ENCODE assay signal across 13 cellular contexts in genomic region chr17:16470302-16470701, GRCh38. TPM values are rescaled to one million over a fixed set of nuclear protein-coding genes. Genes with fewer than 3 reads are reported as not detected.
A peak's percentile ranks its signal among the peaks of the same experiment; 100 is the strongest.
DNase-seq lines count a peak whose midpoint lies in the region; ATAC-seq and TF ChIP-seq lines count a peak whose summit lies in the region.
"Had no signal": no experiment of that assay in that cellular context is flagged by ENCODE, and none has a peak within 500 bp of the region (broad histone marks: within the 10 kb centered on the region; RNA-seq: fewer than 3 reads in every experiment).

No MANE protein-coding gene starts in this region.

- H3K27ac ChIP-seq in subcutaneous abdominal adipose tissue (ENCODE audit: low read depth, low read length) (no peak overlapping the region), upper lobe of left lung (no peak overlapping the region)
- H3K27ac ChIP-seq: SJSA1 had no signal

- H3K36me3 ChIP-seq in subcutaneous abdominal adipose tissue (ENCODE audit: control insufficient read depth in 5 of 5, insufficient read depth in 5 of 5, low read length in 5 of 5) (no peaks in the 10 kb centered on the region), upper lobe of left lung (no peaks in the 10 kb centered on the region)
- H3K36me3 ChIP-seq: adrenal gland, SJSA1 had no signal

- H3K9me3 ChIP-seq in subcutaneous abdominal adipose tissue (ENCODE audit: control insufficient read depth in 5 of 5, low read length in 5 of 5) (no peaks in the 10 kb centered on the region), upper lobe of left lung (no peaks in the 10 kb centered on the region)
- H3K9me3 ChIP-seq: adrenal gland, SJSA1 had no signal

- no peak for TF ChIP-seq EP300 in upper lobe of left lung (IDR thresholded peaks at IDR 0.05)

- whole genome bisulfite sequencing in upper lobe of left lung, 2 donors = 51 to 80% methylated on average over 9 of the region's 9 CpGs

- H3K4me1 ChIP-seq in subcutaneous abdominal adipose tissue (ENCODE audit: control insufficient read depth in 5 of 5, insufficient read depth in 5 of 5, low read length in 5 of 5) (peaks cover 10 to 43% (median 24%) of the 10 kb centered on the region in 5 donors), upper lobe of left lung (peaks cover 0 to 6% (median 2%) of the 10 kb centered on the region in 4 donors)

- DNase-seq in SHP77 (lab: John Stamatoyannopoulos, UW) (peak; percentile 29 to 43), SHP77 treated with DMSO at 0.1 percent for 48 hours (lab: John Stamatoyannopoulos, UW) (no peak), anterior cingulate cortex (lab: John Stamatoyannopoulos, UW) (peak in 36 of 58 donors; percentile 13 to 75 (median 36)), head of caudate nucleus (peak in 23 of 42 donors; percentile 7 to 72 (median 48)), NCI-H446 (lab: John Stamatoyannopoulos, UW) (no peak), upper lobe of left lung (no peak)
- no peak for DNase-seq in effector CD8-positive, alpha-beta T cell (lab: John Stamatoyannopoulos, UW)
- DNase-seq: adrenal gland, EL had no signal

- ATAC-seq in upper lobe of left lung (ENCODE audit: low FRiP score in 2 of 2) = no peak

- intact Hi-C loops in head of caudate nucleus (cut with DNase I) = no loop called here

- H3K9ac ChIP-seq in subcutaneous abdominal adipose tissue (ENCODE audit: low read length in 5 of 5) = peak overlapping the region in 2 of 5 donors; percentile 11 to 15

- peak overlapping the region in 4 of 5 donors; percentile 11 to 42 (median 32) for H3K4me3 ChIP-seq in subcutaneous abdominal adipose tissue (ENCODE audit: low read depth in 1 of 5, low read length in 5 of 5)
- H3K4me3 ChIP-seq in upper lobe of left lung = no peak overlapping the region
- H3K4me3 ChIP-seq: adrenal gland, lung, SJSA1 had no signal

- TF ChIP-seq CTCF in upper lobe of left lung (IDR thresholded peaks at IDR 0.05) = no peak

- no peak for TF ChIP-seq POLR2A in upper lobe of left lung (IDR thresholded peaks at IDR 0.05)

- peaks cover 0 to 2% (median 0%) of the 10 kb centered on the region in 5 donors for H3K27me3 ChIP-seq in subcutaneous abdominal adipose tissue (ENCODE audit: control insufficient read depth in 5 of 5, insufficient read depth in 4 of 5, low read length in 5 of 5)
- H3K27me3 ChIP-seq in upper lobe of left lung = no peaks in the 10 kb centered on the region
- H3K27me3 ChIP-seq: adrenal gland, SJSA1 had no signal

RNA-seq across cellular contexts. Expression of gene LRRC75A, which starts 21.7 kb away (rescaled TPM):
- total RNA-seq in upper lobe of left lung = 1 to 10 TPM; 2.1 to 7.3 (median 5.2) TPM

RNA-seq across cellular contexts. Expression of gene TRPV2, which starts 54.9 kb away (rescaled TPM):
- 100 to 1,000 TPM in 2 of 6 donors, 10 to 100 TPM in 4; 33.4 to 127 (median 48.6) TPM for total RNA-seq in upper lobe of left lung
- total RNA-seq: MCF 10A had no signal

Comparison
In these comparisons a context has a peak if more than half of its experiments do, and no peak if none do; other contexts are left out.
1. DNase-seq: peak in SHP77 (2 of 2), anterior cingulate cortex (36 of 58) and head of caudate nucleus (23 of 42); none in SHP77 treated with DMSO at 0.1 percent for 48 hours (single experiment), NCI-H446 (0 of 2), effector CD8-positive, alpha-beta T cell (single experiment) and upper lobe of left lung (0 of 2).
2. H3K4me3 ChIP-seq: peak in subcutaneous abdominal adipose tissue (4 of 5); none in upper lobe of left lung (0 of 4).